ENCODE assay signal across 17 cellular contexts in the genomic region with DNA sequence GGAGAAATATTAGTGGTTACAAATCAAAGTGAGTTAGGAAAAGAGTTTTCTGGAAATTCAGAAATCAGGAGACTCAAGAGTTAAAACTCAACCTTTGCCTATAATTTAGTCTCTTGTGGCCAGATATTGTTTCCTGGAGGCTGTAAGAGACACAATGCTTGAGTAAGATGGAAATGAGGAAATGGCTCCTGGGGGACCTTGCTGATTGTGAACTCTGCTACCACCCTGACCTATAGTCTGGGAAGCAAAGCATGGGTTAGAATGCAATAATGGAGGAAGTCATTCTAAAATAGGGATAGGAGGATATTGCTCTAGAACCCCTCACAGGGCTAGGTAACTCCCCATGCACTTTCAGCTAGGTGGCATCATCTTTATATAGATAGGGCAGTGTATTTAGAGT.
"Had no signal": no experiment of that assay in that cellular context is flagged by ENCODE, and none has a peak within 500 bp of the region (broad histone marks: within the 10 kb centered on the region; RNA-seq: fewer than 3 reads in every experiment).

No MANE protein-coding gene starts in this region.

- H2AFZ ChIP-seq: parathyroid adenoma had no signal

- H3K4me1 ChIP-seq: parathyroid adenoma had no signal

- H3K27me3 ChIP-seq: cardiac muscle cell, neutrophil had no signal

- H3K79me2 ChIP-seq: parathyroid adenoma had no signal

- H3K9ac ChIP-seq: parathyroid adenoma had no signal

- H3K36me3 ChIP-seq: cardiac muscle cell, neutrophil, WERI-Rb-1 had no signal

- DNase-seq: activated CD4-positive, alpha-beta memory T cell treated with anti-CD3 and anti-CD28 coated beads for 36 hours; activated CD8-positive, alpha-beta memory T cell treated with anti-CD3 and anti-CD28 coated beads, Interleukin-2, amount 10 ng/mL, durations not matched to agents 7 days and 5 days; activated naive CD4-positive, alpha-beta T cell treated with anti-CD3 and anti-CD28 coated beads, Interleukin-2, amount 50 U/mL, for 16 hours; activated T-cell treated with anti-CD3 and anti-CD28 coated beads, Interleukin-2, amount 50 U/mL, for 1 hour; islet precursor cell; naive thymus-derived CD8-positive, alpha-beta T cell; stimulated activated CD4-positive, alpha-beta T cell treated with anti-CD3 and anti-CD28 coated beads, Interleukin-2, amount 100 ng/mL, for 48 hours; stimulated activated naive B cell treated with anti-CD40 and anti-IgM and Interleukin-4, amounts not matched to agents 10 μg/mL and 1 μg/mL and 100 μg/mL, for 72 hours; T-helper 1 cell; T1000; trophoblast cell; WERI-Rb-1 had no signal

- H3K9me3 ChIP-seq: neutrophil had no signal

- H3K27ac ChIP-seq: cardiac muscle cell, neutrophil, parathyroid adenoma, WERI-Rb-1 had no signal

- ATAC-seq: activated CD8-positive, alpha-beta memory T cell treated with anti-CD3 and anti-CD28 coated beads, Interleukin-2, amount 10 ng/mL, durations not matched to agents 7 days and 5 days; esophagus mucosa; left lobe of liver; naive thymus-derived CD8-positive, alpha-beta T cell; stimulated activated naive B cell treated with anti-CD40 and anti-IgM and Interleukin-4, amounts not matched to agents 10 μg/mL and 1 μg/mL and 100 μg/mL, for 72 hours had no signal

- H3K4me3 ChIP-seq: cardiac muscle cell had no signal
